20 cellular contexts compared by ENCODE assay signal in the genomic region with DNA sequence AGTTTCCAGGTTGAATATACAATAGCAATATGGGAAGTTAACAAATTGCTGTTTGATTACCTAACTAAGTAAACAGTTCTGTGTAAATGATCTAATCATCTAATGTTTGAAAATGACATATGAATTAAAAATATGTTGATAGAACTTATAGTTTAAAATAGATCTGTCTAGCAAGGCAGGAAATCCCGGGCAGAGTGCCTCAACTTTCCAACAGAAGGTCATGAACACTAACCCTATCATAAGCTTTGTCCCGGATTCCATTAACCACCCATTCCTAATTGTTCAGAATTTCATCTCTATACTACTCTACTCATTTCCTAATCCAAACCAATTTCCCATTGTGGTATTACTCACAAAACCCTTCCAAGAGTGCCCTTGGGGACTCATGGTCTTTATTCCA. TPM values are rescaled to one million over a fixed set of nuclear protein-coding genes. Genes with fewer than 3 reads are reported as not detected.
DNase-seq lines count a peak whose midpoint lies in the region; ATAC-seq and TF ChIP-seq lines count a peak whose summit lies in the region.
"Had no signal": no experiment of that assay in that cellular context is flagged by ENCODE, and none has a peak within 500 bp of the region (broad histone marks: within the 10 kb centered on the region; RNA-seq: fewer than 3 reads in every experiment).

No MANE protein-coding gene starts in this region.

- TF ChIP-seq CTCF in PC-9 (conservative IDR thresholded peaks at IDR 0.05) (no peak), fibroblast of the aortic adventitia (IDR thresholded peaks at IDR 0.05; ENCODE audit: insufficient read depth, low read length) (no peak)

- H3K9me2 ChIP-seq in PC-9 (ENCODE audit: insufficient read depth): no peaks in the 10 kb centered on the region

- H3K9me3 ChIP-seq in PC-9 (ENCODE audit: insufficient read depth, low read depth): peaks cover 10% of the 10 kb centered on the region; the same call in 1 of the 2 replicates
- H3K9me3 ChIP-seq: BE2C had no signal

- 0 out of 2 replicates have a peak overlapping the region, but pooled peaks have one; percentile 4 for H3K4me2 ChIP-seq in PC-9

- H3K4me3 ChIP-seq in PC-9: no peak overlapping the region
- H3K4me3 ChIP-seq in fibroblast of the aortic adventitia (ENCODE audit: low read depth, low read length): no peak overlapping the region
- H3K4me3 ChIP-seq: SK-N-MC had no signal

- ATAC-seq in GM18502 (IDR thresholded peaks at IDR 0.05; ENCODE audit: poor library complexity, unreplicated experiment): no peak

- H3K27ac ChIP-seq in PC-9: peak overlapping the region; percentile 48
- H3K27ac ChIP-seq: SK-N-MC had no signal

- no peak overlapping the region for H2AFZ ChIP-seq in PC-9

- H3K79me2 ChIP-seq in PC-9 (ENCODE audit: low read depth): no peaks in the 10 kb centered on the region

- no peaks in the 10 kb centered on the region for H3K27me3 ChIP-seq in PC-9 (ENCODE audit: insufficient read depth, low read depth)

- H4K20me1 ChIP-seq in PC-9 (ENCODE audit: insufficient read depth): no peaks in the 10 kb centered on the region

- intact Hi-C loops in PC-9 (cut with micrococcal nuclease; ENCODE audit: unreplicated experiment): no loop called here

- H3F3A ChIP-seq in PC-9 (ENCODE audit: insufficient read depth, low read depth): peaks cover 7% of the 10 kb centered on the region; the same call in 1 of the 2 replicates

- POLR2A ChIA-PET in PC-9 (lab: Charles Lee; ENCODE audit: unreplicated experiment): no interaction called here

- peak; percentile 15 for DNase-seq in COLO829 (ENCODE audit: low spot score)
- DNase-seq in M059J (ENCODE audit: low read depth): peak; percentile 17
- no peak for DNase-seq in PC-9
- DNase-seq in fibroblast of the aortic adventitia (ENCODE audit: low read depth): peak; percentile 9
- DNase-seq in cerebellar cortex (ENCODE audit: low spot score): no peak
- DNase-seq in stimulated activated CD4-positive, alpha-beta T cell treated with anti-CD3 and anti-CD28 coated beads, Interleukin-2, amount 100 ng/mL, for 24 hours: no peak
- no peak for DNase-seq in activated gamma-delta T cell treated with Interleukin-2 at 50 U/mL for 16 hours
- DNase-seq: BE2C, Karpas-422, NCI-H1092 treated with DMSO at 0.1 percent for 48 hours, NCI-H1436 treated with DMSO at 0.1 percent for 48 hours, NCI-H2029 treated with DMSO at 0.1 percent for 48 hours, NCI-H510A treated with DMSO at 0.1 percent for 48 hours, NCI-H748 treated with DMSO at 0.1 percent for 48 hours, RPMI8226, SHP77 treated with DMSO at 0.1 percent for 48 hours had no signal

- no peaks in the 10 kb centered on the region for H3K36me3 ChIP-seq in PC-9 (ENCODE audit: low read depth)
- H3K36me3 ChIP-seq: BE2C had no signal

- no TSS peak for BruUV-seq in PC-9 (replicated peaks; lab: Mats Ljungman, UMichigan)

- CTCF ChIA-PET in PC-9 (lab: Charles Lee): no interaction called here

- peaks cover 26% of the 10 kb centered on the region for H3K4me1 ChIP-seq in PC-9 (replicated peaks; ENCODE audit: insufficient read depth)
- H3K4me1 ChIP-seq: BE2C had no signal

RNA-seq across cellular contexts. Expression of a gene that starts 10.2 kb away (rescaled TPM):
- not detected in 2 replicates for total RNA-seq in M059J (2014; rRNA removed; shearing (Covaris generic))
- total RNA-seq in PC-9 (2021): not detected in 2 replicates
- not detected in 2 replicates for total RNA-seq in fibroblast of the aortic adventitia (ENCODE audit: low replicate concordance)
- total RNA-seq: A673, OCI-LY7 had no signal

RNA-seq across cellular contexts. Expression of a gene that starts 24.8 kb away (rescaled TPM):
- total RNA-seq in M059J (2014; rRNA removed; shearing (Covaris generic)): not detected in 2 replicates
- not detected in 2 replicates for total RNA-seq in PC-9 (2021)
- total RNA-seq in fibroblast of the aortic adventitia (ENCODE audit: low replicate concordance): not detected in 2 replicates
- total RNA-seq: A673, OCI-LY7 had no signal

RNA-seq across cellular contexts. Expression of a gene that starts 59.3 kb away (rescaled TPM):
- not detected in 2 replicates for total RNA-seq in M059J (2014; rRNA removed; shearing (Covaris generic))
- not detected in 2 replicates for total RNA-seq in PC-9 (2021)
- not detected in 2 replicates for total RNA-seq in fibroblast of the aortic adventitia (ENCODE audit: low replicate concordance)
- total RNA-seq: A673, OCI-LY7 had no signal

Comparison
In these comparisons a context has a peak if more than half of its experiments do, and no peak if none do; other contexts are left out.
1. DNase-seq: peak in COLO829 (single experiment), M059J (single experiment) and fibroblast of the aortic adventitia (single experiment); none in PC-9 (0 of 2), cerebellar cortex (single experiment), stimulated activated CD4-positive, alpha-beta T cell treated with anti-CD3 and anti-CD28 coated beads, Interleukin-2, amount 100 ng/mL, for 24 hours (0 of 2) and activated gamma-delta T cell treated with Interleukin-2 at 50 U/mL for 16 hours (single experiment).